In the genomic region with DNA sequence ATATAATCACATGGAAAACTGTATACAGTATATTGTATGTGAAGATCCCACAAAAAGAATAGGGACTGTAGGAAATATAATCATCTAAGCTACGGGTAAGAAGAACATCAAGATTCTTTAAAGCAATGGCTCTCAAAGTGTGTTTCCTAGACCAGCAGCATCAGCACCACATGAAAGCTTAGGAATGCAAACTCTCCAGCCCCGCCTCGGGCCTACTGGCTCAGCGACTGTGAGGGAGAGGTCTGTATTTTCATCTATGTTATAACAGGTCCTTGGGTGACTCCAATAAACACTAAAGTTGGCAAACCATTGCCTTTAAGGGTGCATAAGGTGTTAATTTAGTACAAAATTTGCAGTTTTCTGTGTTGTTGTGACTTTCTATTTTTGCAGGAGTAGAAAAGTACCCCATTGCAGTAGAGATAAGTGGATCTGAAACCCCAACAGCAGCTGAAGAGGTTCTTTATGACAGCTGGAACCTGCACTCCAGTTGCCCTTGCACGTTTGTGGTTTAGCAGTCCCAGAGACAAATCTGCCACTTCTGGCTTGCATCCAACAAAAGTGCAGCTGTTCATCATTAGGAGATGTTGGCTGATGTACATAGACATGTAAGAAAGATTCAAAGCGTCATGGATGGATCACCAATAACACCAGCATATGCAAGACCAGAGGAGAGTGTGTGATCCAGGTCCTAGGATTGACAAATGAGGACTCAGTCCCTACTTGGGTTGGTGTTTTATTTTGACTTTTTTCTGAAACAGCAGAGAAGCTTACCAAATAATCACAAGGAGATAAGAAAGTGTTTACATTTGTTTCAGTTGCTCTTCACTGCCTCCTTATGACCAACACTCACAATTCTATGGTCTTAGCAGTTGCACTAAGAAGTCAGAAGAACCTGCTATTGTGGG, we compare ENCODE assay signal across 1 cellular context.
A peak's percentile ranks its signal among the peaks of the same experiment; 100 is the strongest.
TF ChIP-seq lines count a peak whose summit lies in the region.

No MANE protein-coding gene starts in this region.

TF ChIP-seq in GM12878, 131 proteins besides CTCF, POLR2A, EP300 and RAD21 (continued from another document):
- TF ChIP-seq, protein P1, sequence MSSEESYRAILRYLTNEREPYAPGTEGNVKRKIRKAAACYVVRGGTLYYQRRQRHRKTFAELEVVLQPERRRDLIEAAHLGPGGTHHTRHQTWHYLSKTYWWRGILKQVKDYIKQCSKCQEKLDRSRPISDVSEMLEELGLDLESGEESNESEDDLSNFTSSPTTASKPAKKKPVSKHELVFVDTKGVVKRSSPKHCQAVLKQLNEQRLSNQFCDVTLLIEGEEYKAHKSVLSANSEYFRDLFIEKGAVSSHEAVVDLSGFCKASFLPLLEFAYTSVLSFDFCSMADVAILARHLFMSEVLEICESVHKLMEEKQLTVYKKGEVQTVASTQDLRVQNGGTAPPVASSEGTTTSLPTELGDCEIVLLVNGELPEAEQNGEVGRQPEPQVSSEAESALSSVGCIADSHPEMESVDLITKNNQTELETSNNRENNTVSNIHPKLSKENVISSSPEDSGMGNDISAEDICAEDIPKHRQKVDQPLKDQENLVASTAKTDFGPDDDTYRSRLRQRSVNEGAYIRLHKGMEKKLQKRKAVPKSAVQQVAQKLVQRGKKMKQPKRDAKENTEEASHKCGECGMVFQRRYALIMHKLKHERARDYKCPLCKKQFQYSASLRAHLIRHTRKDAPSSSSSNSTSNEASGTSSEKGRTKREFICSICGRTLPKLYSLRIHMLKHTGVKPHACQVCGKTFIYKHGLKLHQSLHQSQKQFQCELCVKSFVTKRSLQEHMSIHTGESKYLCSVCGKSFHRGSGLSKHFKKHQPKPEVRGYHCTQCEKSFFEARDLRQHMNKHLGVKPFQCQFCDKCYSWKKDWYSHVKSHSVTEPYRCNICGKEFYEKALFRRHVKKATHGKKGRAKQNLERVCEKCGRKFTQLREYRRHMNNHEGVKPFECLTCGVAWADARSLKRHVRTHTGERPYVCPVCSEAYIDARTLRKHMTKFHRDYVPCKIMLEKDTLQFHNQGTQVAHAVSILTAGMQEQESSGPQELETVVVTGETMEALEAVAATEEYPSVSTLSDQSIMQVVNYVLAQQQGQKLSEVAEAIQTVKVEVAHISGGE (CRISPR knock-in tag; IDR thresholded peaks at IDR 0.05) = no peak
- TF ChIP-seq NBN (IDR thresholded peaks at IDR 0.05) (peak; percentile 82), CBX3 (IDR thresholded peaks at IDR 0.05; ENCODE audit: borderline replicate concordance, low read depth) (no peak), SMARCA5 (IDR thresholded peaks at IDR 0.05) (no peak), TARDBP (IDR thresholded peaks at IDR 0.05; ENCODE audit: borderline replicate concordance) (0 out of 2 replicates have a peak, but pooled peaks have one; percentile 74), CHD4 (IDR thresholded peaks at IDR 0.05) (no peak), NR2C1 (IDR thresholded peaks at IDR 0.05) (no peak), NR2C2 (IDR thresholded peaks at IDR 0.05; ENCODE audit: borderline replicate concordance, control insufficient read depth, insufficient read length, low read depth) (no peak), BHLHE40 (IDR thresholded peaks at IDR 0.05; ENCODE audit: borderline replicate concordance in 1 of 2, low read depth in 2 of 2, low read length in 1 of 2) (peak; percentile 97 to 98), RUNX3 (IDR thresholded peaks at IDR 0.05; ENCODE audit: low read length) (peak; percentile 100), PAX8 (IDR thresholded peaks at IDR 0.05) (no peak), SIN3A (IDR thresholded peaks at IDR 0.05; ENCODE audit: low read depth, low read length) (no peak), NR2F1 (conservative IDR thresholded peaks at IDR 0.05) (peak; percentile 96), RAD51 (IDR thresholded peaks at IDR 0.05) (no peak), KLF5 (IDR thresholded peaks at IDR 0.05; ENCODE audit: partially characterized antibody) (no peak), FOXK2 (IDR thresholded peaks at IDR 0.05) (no peak)
- TF ChIP-seq, protein P2, sequence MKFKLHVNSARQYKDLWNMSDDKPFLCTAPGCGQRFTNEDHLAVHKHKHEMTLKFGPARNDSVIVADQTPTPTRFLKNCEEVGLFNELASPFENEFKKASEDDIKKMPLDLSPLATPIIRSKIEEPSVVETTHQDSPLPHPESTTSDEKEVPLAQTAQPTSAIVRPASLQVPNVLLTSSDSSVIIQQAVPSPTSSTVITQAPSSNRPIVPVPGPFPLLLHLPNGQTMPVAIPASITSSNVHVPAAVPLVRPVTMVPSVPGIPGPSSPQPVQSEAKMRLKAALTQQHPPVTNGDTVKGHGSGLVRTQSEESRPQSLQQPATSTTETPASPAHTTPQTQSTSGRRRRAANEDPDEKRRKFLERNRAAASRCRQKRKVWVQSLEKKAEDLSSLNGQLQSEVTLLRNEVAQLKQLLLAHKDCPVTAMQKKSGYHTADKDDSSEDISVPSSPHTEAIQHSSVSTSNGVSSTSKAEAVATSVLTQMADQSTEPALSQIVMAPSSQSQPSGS (IDR thresholded peaks at IDR 0.05; ENCODE audit: low read length) = peak; percentile 80
- TF ChIP-seq, protein P3, sequence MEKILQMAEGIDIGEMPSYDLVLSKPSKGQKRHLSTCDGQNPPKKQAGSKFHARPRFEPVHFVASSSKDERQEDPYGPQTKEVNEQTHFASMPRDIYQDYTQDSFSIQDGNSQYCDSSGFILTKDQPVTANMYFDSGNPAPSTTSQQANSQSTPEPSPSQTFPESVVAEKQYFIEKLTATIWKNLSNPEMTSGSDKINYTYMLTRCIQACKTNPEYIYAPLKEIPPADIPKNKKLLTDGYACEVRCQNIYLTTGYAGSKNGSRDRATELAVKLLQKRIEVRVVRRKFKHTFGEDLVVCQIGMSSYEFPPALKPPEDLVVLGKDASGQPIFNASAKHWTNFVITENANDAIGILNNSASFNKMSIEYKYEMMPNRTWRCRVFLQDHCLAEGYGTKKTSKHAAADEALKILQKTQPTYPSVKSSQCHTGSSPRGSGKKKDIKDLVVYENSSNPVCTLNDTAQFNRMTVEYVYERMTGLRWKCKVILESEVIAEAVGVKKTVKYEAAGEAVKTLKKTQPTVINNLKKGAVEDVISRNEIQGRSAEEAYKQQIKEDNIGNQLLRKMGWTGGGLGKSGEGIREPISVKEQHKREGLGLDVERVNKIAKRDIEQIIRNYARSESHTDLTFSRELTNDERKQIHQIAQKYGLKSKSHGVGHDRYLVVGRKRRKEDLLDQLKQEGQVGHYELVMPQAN (conservative IDR thresholded peaks at IDR 0.05) = no peak
- TF ChIP-seq, protein P4, sequence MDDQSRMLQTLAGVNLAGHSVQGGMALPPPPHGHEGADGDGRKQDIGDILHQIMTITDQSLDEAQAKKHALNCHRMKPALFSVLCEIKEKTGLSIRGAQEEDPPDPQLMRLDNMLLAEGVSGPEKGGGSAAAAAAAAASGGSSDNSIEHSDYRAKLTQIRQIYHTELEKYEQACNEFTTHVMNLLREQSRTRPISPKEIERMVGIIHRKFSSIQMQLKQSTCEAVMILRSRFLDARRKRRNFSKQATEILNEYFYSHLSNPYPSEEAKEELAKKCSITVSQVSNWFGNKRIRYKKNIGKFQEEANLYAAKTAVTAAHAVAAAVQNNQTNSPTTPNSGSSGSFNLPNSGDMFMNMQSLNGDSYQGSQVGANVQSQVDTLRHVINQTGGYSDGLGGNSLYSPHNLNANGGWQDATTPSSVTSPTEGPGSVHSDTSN (IDR thresholded peaks at IDR 0.05; ENCODE audit: insufficient replicate concordance, low read depth, low read length) = peak; percentile 87
- TF ChIP-seq, protein P5, sequence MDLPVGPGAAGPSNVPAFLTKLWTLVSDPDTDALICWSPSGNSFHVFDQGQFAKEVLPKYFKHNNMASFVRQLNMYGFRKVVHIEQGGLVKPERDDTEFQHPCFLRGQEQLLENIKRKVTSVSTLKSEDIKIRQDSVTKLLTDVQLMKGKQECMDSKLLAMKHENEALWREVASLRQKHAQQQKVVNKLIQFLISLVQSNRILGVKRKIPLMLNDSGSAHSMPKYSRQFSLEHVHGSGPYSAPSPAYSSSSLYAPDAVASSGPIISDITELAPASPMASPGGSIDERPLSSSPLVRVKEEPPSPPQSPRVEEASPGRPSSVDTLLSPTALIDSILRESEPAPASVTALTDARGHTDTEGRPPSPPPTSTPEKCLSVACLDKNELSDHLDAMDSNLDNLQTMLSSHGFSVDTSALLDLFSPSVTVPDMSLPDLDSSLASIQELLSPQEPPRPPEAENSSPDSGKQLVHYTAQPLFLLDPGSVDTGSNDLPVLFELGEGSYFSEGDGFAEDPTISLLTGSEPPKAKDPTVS (IDR thresholded peaks at IDR 0.05; ENCODE audit: low read depth, low read length) = no peak
- TF ChIP-seq, protein P6, sequence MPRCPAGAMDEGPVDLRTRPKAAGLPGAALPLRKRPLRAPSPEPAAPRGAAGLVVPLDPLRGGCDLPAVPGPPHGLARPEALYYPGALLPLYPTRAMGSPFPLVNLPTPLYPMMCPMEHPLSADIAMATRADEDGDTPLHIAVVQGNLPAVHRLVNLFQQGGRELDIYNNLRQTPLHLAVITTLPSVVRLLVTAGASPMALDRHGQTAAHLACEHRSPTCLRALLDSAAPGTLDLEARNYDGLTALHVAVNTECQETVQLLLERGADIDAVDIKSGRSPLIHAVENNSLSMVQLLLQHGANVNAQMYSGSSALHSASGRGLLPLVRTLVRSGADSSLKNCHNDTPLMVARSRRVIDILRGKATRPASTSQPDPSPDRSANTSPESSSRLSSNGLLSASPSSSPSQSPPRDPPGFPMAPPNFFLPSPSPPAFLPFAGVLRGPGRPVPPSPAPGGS (IDR thresholded peaks at IDR 0.05; ENCODE audit: borderline replicate concordance, insufficient read depth, low read depth, low read length, poor library complexity, severe bottlenecking) = no peak
- TF ChIP-seq, protein P7, sequence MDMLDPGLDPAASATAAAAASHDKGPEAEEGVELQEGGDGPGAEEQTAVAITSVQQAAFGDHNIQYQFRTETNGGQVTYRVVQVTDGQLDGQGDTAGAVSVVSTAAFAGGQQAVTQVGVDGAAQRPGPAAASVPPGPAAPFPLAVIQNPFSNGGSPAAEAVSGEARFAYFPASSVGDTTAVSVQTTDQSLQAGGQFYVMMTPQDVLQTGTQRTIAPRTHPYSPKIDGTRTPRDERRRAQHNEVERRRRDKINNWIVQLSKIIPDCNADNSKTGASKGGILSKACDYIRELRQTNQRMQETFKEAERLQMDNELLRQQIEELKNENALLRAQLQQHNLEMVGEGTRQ (IDR thresholded peaks at IDR 0.05; ENCODE audit: borderline replicate concordance, low read depth, low read length) = no peak
